In genomic region chr3:44476181-44476599, GRCh38 we compare ENCODE assay signal across 8 cellular contexts. TPM values are rescaled to one million over a fixed set of nuclear protein-coding genes. Genes with fewer than 3 reads are reported as not detected.
DNase-seq lines count a peak whose midpoint lies in the region; ATAC-seq, FAIRE-seq and TF ChIP-seq lines count a peak whose summit lies in the region.

No MANE protein-coding gene starts in this region.

- no peaks in the 10 kb centered on the region for H3K36me3 ChIP-seq in CD8-positive, alpha-beta T cell (ENCODE audit: insufficient read depth, low read length)
- H3K36me3 ChIP-seq in bronchial epithelial cell (ENCODE audit: control insufficient read depth, insufficient read depth, low read length), result no peaks in the 10 kb centered on the region

- CTCF ChIA-PET in CD8-positive, alpha-beta T cell (lab: Charles Lee), result no interaction called here

- peak overlapping the region; percentile 48 for H3K4me3 ChIP-seq in CD8-positive, alpha-beta T cell (ENCODE audit: low read depth, low read length)
- H3K4me3 ChIP-seq in LNCaP clone FGC (ENCODE audit: low read depth, low read length) (peak overlapping the region; percentile 75), bronchial epithelial cell (ENCODE audit: low read depth, low read length) (peak overlapping the region; percentile 54)

- peaks cover 53% of the 10 kb centered on the region for H3K4me1 Mint-ChIP-seq in CD8-positive, alpha-beta T cell (ENCODE audit: low read depth)

- no peaks in the 10 kb centered on the region for H3K27me3 Mint-ChIP-seq in CD8-positive, alpha-beta T cell (ENCODE audit: low read depth)

- H3K4me3 Mint-ChIP-seq in CD8-positive, alpha-beta T cell, result peak overlapping the region; percentile 95

- POLR2A ChIA-PET in CD8-positive, alpha-beta T cell (lab: Charles Lee), result no interaction called here

- H3K9me3 Mint-ChIP-seq in CD8-positive, alpha-beta T cell, result no peaks in the 10 kb centered on the region

- H3K27ac ChIP-seq in CD8-positive, alpha-beta T cell (ENCODE audit: low read depth, low read length), result no peak overlapping the region

- peak overlapping the region; percentile 82 for H3K27ac Mint-ChIP-seq in CD8-positive, alpha-beta T cell

- H3K27me3 ChIP-seq in CD8-positive, alpha-beta T cell (ENCODE audit: insufficient read depth, low read length), result no peaks in the 10 kb centered on the region
- no peaks in the 10 kb centered on the region for H3K27me3 ChIP-seq in bronchial epithelial cell (ENCODE audit: control insufficient read depth, insufficient read depth, low read length)

- peaks cover 16% of the 10 kb centered on the region for H3K4me1 ChIP-seq in CD8-positive, alpha-beta T cell (ENCODE audit: insufficient read depth, low read length)

- H3K9me3 ChIP-seq in CD8-positive, alpha-beta T cell (ENCODE audit: low read length), result no peaks in the 10 kb centered on the region

- ATAC-seq in CD8-positive, alpha-beta T cell, result no peak
- ATAC-seq in GM21737 (IDR thresholded peaks at IDR 0.05; ENCODE audit: unreplicated experiment), result no peak
- ATAC-seq in left lobe of liver, result no peak

- intact Hi-C loops in CD8-positive, alpha-beta T cell (cut with DNase I, micrococcal nuclease), result loop anchor here (2.0 to 10.0 kb wide), 5 partner anchors 33 to 289 kb away; partner anchors contain the start of genes KIAA1143 (in 1 of the 2), KIF15 (in 1 of the 2), ZKSCAN7 (in 1 of the 2) and ZNF197 (in 1 of the 2)

- no peak for DNase-seq in CD8-positive, alpha-beta T cell
- DNase-seq in LNCaP clone FGC (ENCODE audit: low read depth), result no peak
- peak; percentile 5 for DNase-seq in bronchial epithelial cell (ENCODE audit: low read depth)
- peak; percentile 23 for DNase-seq in myocyte (ENCODE audit: low read depth)
- DNase-seq in KG1 (lab: John Stamatoyannopoulos, UW), result no peak
- no peak for DNase-seq in left lobe of liver (ENCODE audit: low spot score)
- no peak for DNase-seq in HTR-8/SVneo (ENCODE audit: insufficient read length, low spot score)

- FAIRE-seq in bronchial epithelial cell (lab: Jason Lieb, UNC), result no peak
- no peak for FAIRE-seq in HTR-8/SVneo (lab: Jason Lieb, UNC)

- TF ChIP-seq CTCF in CD8-positive, alpha-beta T cell (IDR thresholded peaks at IDR 0.05), result no peak
- no peak for TF ChIP-seq CTCF in LNCaP clone FGC (IDR thresholded peaks at IDR 0.05; ENCODE audit: control insufficient read depth, extremely low read depth, insufficient read depth)
- TF ChIP-seq CTCF in bronchial epithelial cell (IDR thresholded peaks at IDR 0.05; ENCODE audit: insufficient read depth, low read length, severe bottlenecking), result no peak

- H3K36me3 Mint-ChIP-seq in CD8-positive, alpha-beta T cell, result peaks cover 11% of the 10 kb centered on the region

RNA-seq across cellular contexts. Expression of gene ZNF445, which starts 1.3 kb away (rescaled TPM):
- total RNA-seq in CD8-positive, alpha-beta T cell, result 1 to 10 TPM; 4.8 to 5.2 TPM
- total RNA-seq in bronchial epithelial cell (4.2 and 5.8 TPM in 2 replicates), myocyte (8.6 and 10.4 TPM in 2 replicates), left lobe of liver (10.6 TPM)
- 5.6 TPM for polyA plus RNA-seq in myocyte (2012)

Comparison
In these comparisons a context has a peak if more than half of its experiments do, and no peak if none do; other contexts are left out.
1. DNase-seq: peak in bronchial epithelial cell (single experiment) and myocyte (single experiment); none in CD8-positive, alpha-beta T cell (0 of 7), LNCaP clone FGC (single experiment), KG1 (single experiment), left lobe of liver (single experiment) and HTR-8/SVneo (single experiment).
2. Peak in every context shown above with its lines, with median percentiles within 50 percentile points of each other: H3K4me3 ChIP-seq.